8 cellular contexts compared by ENCODE assay signal in the genomic region with DNA sequence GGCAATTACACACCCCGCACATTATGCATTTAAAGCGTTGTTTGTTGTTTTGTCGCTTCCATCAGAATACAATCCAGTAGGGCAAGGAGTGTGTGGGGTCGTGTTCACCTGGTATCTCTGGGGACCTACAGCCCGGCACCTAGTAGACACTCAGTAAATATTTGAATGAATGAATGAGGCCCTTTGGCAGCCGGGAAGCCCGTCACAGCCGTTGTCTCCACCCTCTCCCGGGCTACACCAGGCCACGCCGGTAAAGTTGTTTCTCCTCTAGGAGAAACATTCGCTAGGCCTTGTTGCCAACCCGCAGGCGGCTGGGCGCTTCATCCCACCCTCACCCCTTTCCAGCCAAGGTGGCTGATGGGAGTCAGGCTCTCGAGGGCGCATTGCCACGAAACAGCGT. TPM values are rescaled to one million over a fixed set of nuclear protein-coding genes. Genes with fewer than 3 reads are reported as not detected.
A peak's percentile ranks its signal among the peaks of the same experiment; 100 is the strongest.
DNase-seq lines count a peak whose midpoint lies in the region; ATAC-seq, FAIRE-seq and TF ChIP-seq lines count a peak whose summit lies in the region.

No MANE protein-coding gene starts in this region.

- H3K9me3 Mint-ChIP-seq in astrocyte (ENCODE audit: unreplicated experiment), result no peaks in the 10 kb centered on the region

- peaks cover 32% of the 10 kb centered on the region for H3K79me2 ChIP-seq in astrocyte (ENCODE audit: insufficient read depth, low read length)

- H3K27ac Mint-ChIP-seq in astrocyte (ENCODE audit: unreplicated experiment), result peak overlapping the region; percentile 91

- FAIRE-seq in astrocyte (lab: Jason Lieb, UNC), result no peak

- H3K4me1 ChIP-seq in astrocyte (ENCODE audit: insufficient read depth, low read length), result peaks cover 21% of the 10 kb centered on the region

- H3K27ac ChIP-seq in astrocyte (ENCODE audit: low read depth, low read length), result peak overlapping the region; percentile 95
- H3K27ac ChIP-seq in substantia nigra (ENCODE audit: low read depth, low read length, poor library complexity, severe bottlenecking), result peak overlapping the region; percentile 85

- peak overlapping the region; percentile 98 for H2AFZ ChIP-seq in astrocyte (ENCODE audit: low read depth, low read length)

- H3K4me3 Mint-ChIP-seq in astrocyte (ENCODE audit: unreplicated experiment), result peak overlapping the region; percentile 95

- no peaks in the 10 kb centered on the region for H3K36me3 Mint-ChIP-seq in astrocyte (ENCODE audit: low read depth, unreplicated experiment)

- no peaks in the 10 kb centered on the region for H3K27me3 Mint-ChIP-seq in astrocyte (ENCODE audit: low read depth, unreplicated experiment)

- peaks cover 6% of the 10 kb centered on the region for H3K4me1 Mint-ChIP-seq in astrocyte (ENCODE audit: low read depth, unreplicated experiment)

- no peaks in the 10 kb centered on the region for H3K9me3 ChIP-seq in astrocyte (ENCODE audit: insufficient read depth, low read depth, low read length)

- DNase-seq in AG10803 (ENCODE audit: low read depth) (no peak), HuH-7 (ENCODE audit: low spot score) (peak; percentile 52), astrocyte (ENCODE audit: low read depth) (peak; percentile 71), kidney epithelial cell (ENCODE audit: low read depth) (no peak), substantia nigra (lab: John Stamatoyannopoulos, UW) (peak in 3 of 49 donors; percentile 33 to 62 (median 58)), UCSD-AML1 (lab: John Stamatoyannopoulos, UW; ENCODE audit: unreplicated experiment) (no peak), GOT3 (lab: John Stamatoyannopoulos, UW) (no peak)

- no peak for TF ChIP-seq CTCF in AG10803 (conservative IDR thresholded peaks at IDR 0.05; ENCODE audit: low read length)
- TF ChIP-seq CTCF in astrocyte (IDR thresholded peaks at IDR 0.05; ENCODE audit: insufficient read depth, low read depth, low read length), result no peak
- no peak for TF ChIP-seq CTCF in kidney epithelial cell (IDR thresholded peaks at IDR 0.05; ENCODE audit: insufficient read depth, low read length, poor library complexity, severe bottlenecking)

- ATAC-seq in GM19452 (IDR thresholded peaks at IDR 0.05; ENCODE audit: unreplicated experiment), result peak; percentile 0

- H4K20me1 ChIP-seq in astrocyte (ENCODE audit: insufficient read depth, low read length), result peaks cover 14% of the 10 kb centered on the region

- H3K9ac ChIP-seq in astrocyte (ENCODE audit: low read length), result peak overlapping the region; percentile 88

- H3K36me3 ChIP-seq in astrocyte (ENCODE audit: insufficient read depth, low read length) (no peaks in the 10 kb centered on the region), kidney epithelial cell (ENCODE audit: control insufficient read depth, insufficient read depth, low read length) (no peaks in the 10 kb centered on the region)

- H3K4me2 ChIP-seq in astrocyte (ENCODE audit: low read length), result peak overlapping the region; percentile 90

- H3K4me3 ChIP-seq in AG10803 (ENCODE audit: low read length), result peak overlapping the region; percentile 81
- H3K4me3 ChIP-seq in astrocyte (ENCODE audit: insufficient read depth, low read depth, low read length), result peak overlapping the region; percentile 80
- H3K4me3 ChIP-seq in kidney epithelial cell (ENCODE audit: low read depth, low read length), result peak overlapping the region; percentile 72

- H3K27me3 ChIP-seq in astrocyte (ENCODE audit: insufficient read depth, low read length) (no peaks in the 10 kb centered on the region), kidney epithelial cell (ENCODE audit: control insufficient read depth, insufficient read depth, low read length) (no peaks in the 10 kb centered on the region)

RNA-seq across cellular contexts. Expression of a gene that starts 0.9 kb away (rescaled TPM):
- total RNA-seq in astrocyte, result 12.3 and 13.2 TPM in 2 replicates
- 7.1 and 9.1 TPM in 2 replicates for total RNA-seq in kidney epithelial cell

Comparison
In these comparisons a context has a peak if more than half of its experiments do, and no peak if none do; other contexts are left out.
1. DNase-seq: peak in HuH-7 (single experiment) and astrocyte (single experiment); none in AG10803 (single experiment), kidney epithelial cell (single experiment), UCSD-AML1 (single experiment) and GOT3 (single experiment).
2. Peak in every context shown above with its lines, with median percentiles within 50 percentile points of each other: H3K4me3 ChIP-seq.